ENCODE assay signal across 12 cellular contexts in the genomic region with DNA sequence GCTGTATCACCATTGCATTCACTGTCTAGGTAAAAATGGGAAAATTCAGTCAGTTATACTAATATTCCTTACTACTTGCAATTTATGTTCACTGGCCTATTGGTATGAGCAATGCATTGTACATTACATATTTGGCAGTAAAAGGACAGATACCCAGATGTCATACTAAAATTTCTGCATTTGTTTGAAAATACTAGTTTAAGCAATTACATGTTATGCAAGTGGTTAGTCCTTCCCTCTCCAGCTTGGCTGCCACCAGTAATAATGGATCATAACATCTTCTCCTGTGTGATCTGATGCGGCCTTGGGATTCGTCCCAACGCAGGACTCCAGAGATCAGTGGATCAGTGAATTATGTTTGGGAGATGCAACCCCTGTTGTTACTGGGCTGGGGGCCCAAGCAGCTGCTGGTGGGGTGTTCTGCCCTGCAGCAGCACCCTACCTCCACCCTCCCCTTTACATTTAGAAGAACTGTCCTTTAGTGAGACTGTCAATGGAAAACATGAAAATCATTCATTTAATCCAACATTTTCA. TPM values are rescaled to one million over a fixed set of nuclear protein-coding genes. Genes with fewer than 3 reads are reported as not detected.
DNase-seq lines count a peak whose midpoint lies in the region; ATAC-seq and TF ChIP-seq lines count a peak whose summit lies in the region.
"Had no signal": no experiment of that assay in that cellular context is flagged by ENCODE, and none has a peak within 500 bp of the region (broad histone marks: within the 10 kb centered on the region; RNA-seq: fewer than 3 reads in every experiment).

No MANE protein-coding gene starts in this region.

- H3K4me1 Mint-ChIP-seq in GM23338, result peaks cover 17% of the 10 kb centered on the region

- H3K36me3 Mint-ChIP-seq in GM23338 (ENCODE audit: low read depth), result no peaks in the 10 kb centered on the region

- H3K79me2 ChIP-seq in GM23338 (replicated peaks; ENCODE audit: insufficient read depth), result no peaks in the 10 kb centered on the region

- no peak overlapping the region for H3K27ac Mint-ChIP-seq in GM23338

- H3K9me3 ChIP-seq in prostate gland, result no peaks in the 10 kb centered on the region

- 85% methylated on average over 3 of the region's 3 CpGs for WGBS in prostate gland

- H3K4me1 ChIP-seq in prostate gland (replicated peaks) (peaks cover 10% of the 10 kb centered on the region), GM23338 (ENCODE audit: insufficient read depth) (peaks cover 4% of the 10 kb centered on the region; the same call in 1 of the 2 replicates)

- no peaks in the 10 kb centered on the region for H3K9me2 ChIP-seq in GM23338 (ENCODE audit: insufficient read depth)

- peaks cover 13% of the 10 kb centered on the region; the same call in 2 of the 3 replicates for H3K9me3 Mint-ChIP-seq in GM23338

- H3K36me3 ChIP-seq in prostate gland (no peaks in the 10 kb centered on the region), GM23338 (ENCODE audit: insufficient read depth) (no peaks in the 10 kb centered on the region)

- ATAC-seq in Right ventricle myocardium inferior (no peak), left ventricle myocardium superior (no peak), GM23338 (no peak)

- intact Hi-C loops in Right ventricle myocardium inferior (cut with DNase I) (loop anchor here (1.0 kb wide), 2 partner anchors 11 to 57 kb away; a partner anchor contains a TSS), cardiac septum (cut with DNase I) (loop anchor here (1.0 to 2.0 kb wide), 2 partner anchors 11 to 59 kb away; a partner anchor contains a TSS), left ventricle myocardium superior (cut with micrococcal nuclease) (no loop called here), prostate gland (cut with DNase I) (loop anchor here (5.0 kb wide), 1 partner anchor 75 kb away; no protein-coding TSS in a partner anchor)

- H3K27me3 ChIP-seq in prostate gland (replicated peaks; ENCODE audit: insufficient read depth), result no peaks in the 10 kb centered on the region
- H3K27me3 ChIP-seq in GM23338 (ENCODE audit: insufficient read depth), result peaks cover 8% of the 10 kb centered on the region; the same call in 1 of the 2 replicates

- H3K4me2 ChIP-seq in GM23338, result no peak overlapping the region

- H3F3A ChIP-seq in GM23338 (replicated peaks; ENCODE audit: low read depth), result no peaks in the 10 kb centered on the region

- no peak overlapping the region for H3K4me3 Mint-ChIP-seq in GM23338

- TF ChIP-seq CTCF in prostate gland (IDR thresholded peaks at IDR 0.05) (no peak), GM23338 (conservative IDR thresholded peaks at IDR 0.05; ENCODE audit: low read depth in 2 of 2) (no peak)

- peak overlapping the region; percentile 69 to 71 for H3K27ac ChIP-seq in prostate gland
- H3K27ac ChIP-seq in GM23338 (ENCODE audit: low read depth), result no peak overlapping the region

- H3K27me3 Mint-ChIP-seq in GM23338 (ENCODE audit: insufficient read depth, low read depth, poor library complexity), result peaks cover 15% of the 10 kb centered on the region

- DNase-seq in Right ventricle myocardium inferior (ENCODE audit: missing footprints) (peak; percentile 73), cardiac septum (ENCODE audit: low spot score) (no peak), left ventricle myocardium superior (peak; percentile 60), prostate gland (ENCODE audit: low spot score) (no peak), HuH-7.5 (ENCODE audit: low spot score) (no peak), RPMI8226 (no peak), KG1 (lab: John Stamatoyannopoulos, UW) (no peak), GM23338 (ENCODE audit: low spot score) (no peak)
- DNase-seq: 8988T; NCI-H1436 treated with DMSO at 0.1 percent for 48 hours; PC-3; stimulated activated naive CD4-positive, alpha-beta T cell treated with Interleukin-2 at 50 U/mL for 16 hours had no signal

- H2AFZ ChIP-seq in GM23338, result no peak overlapping the region

- H3K4me3 ChIP-seq in prostate gland (no peak overlapping the region), GM23338 (no peak overlapping the region)

- TF ChIP-seq POLR2A in prostate gland (IDR thresholded peaks at IDR 0.05), result no peak

- no peaks in the 10 kb centered on the region for H4K20me1 ChIP-seq in GM23338 (replicated peaks; ENCODE audit: insufficient read depth)

TF ChIP-seq in GM23338, 12 proteins besides CTCF, POLR2A, EP300 and RAD21 (continues in another document):
- TF ChIP-seq, protein P1, sequence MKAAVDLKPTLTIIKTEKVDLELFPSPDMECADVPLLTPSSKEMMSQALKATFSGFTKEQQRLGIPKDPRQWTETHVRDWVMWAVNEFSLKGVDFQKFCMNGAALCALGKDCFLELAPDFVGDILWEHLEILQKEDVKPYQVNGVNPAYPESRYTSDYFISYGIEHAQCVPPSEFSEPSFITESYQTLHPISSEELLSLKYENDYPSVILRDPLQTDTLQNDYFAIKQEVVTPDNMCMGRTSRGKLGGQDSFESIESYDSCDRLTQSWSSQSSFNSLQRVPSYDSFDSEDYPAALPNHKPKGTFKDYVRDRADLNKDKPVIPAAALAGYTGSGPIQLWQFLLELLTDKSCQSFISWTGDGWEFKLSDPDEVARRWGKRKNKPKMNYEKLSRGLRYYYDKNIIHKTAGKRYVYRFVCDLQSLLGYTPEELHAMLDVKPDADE (IDR thresholded peaks at IDR 0.05), result no peak
- no peak for TF ChIP-seq ZNF114 (CRISPR knock-in tag; IDR thresholded peaks at IDR 0.05)
- TF ChIP-seq EZH2phosphoT487 (IDR thresholded peaks at IDR 0.05; ENCODE audit: unreplicated experiment), result no peak
- TF ChIP-seq JUNB (IDR thresholded peaks at IDR 0.05; ENCODE audit: unreplicated experiment), result no peak
- TF ChIP-seq, protein P2, sequence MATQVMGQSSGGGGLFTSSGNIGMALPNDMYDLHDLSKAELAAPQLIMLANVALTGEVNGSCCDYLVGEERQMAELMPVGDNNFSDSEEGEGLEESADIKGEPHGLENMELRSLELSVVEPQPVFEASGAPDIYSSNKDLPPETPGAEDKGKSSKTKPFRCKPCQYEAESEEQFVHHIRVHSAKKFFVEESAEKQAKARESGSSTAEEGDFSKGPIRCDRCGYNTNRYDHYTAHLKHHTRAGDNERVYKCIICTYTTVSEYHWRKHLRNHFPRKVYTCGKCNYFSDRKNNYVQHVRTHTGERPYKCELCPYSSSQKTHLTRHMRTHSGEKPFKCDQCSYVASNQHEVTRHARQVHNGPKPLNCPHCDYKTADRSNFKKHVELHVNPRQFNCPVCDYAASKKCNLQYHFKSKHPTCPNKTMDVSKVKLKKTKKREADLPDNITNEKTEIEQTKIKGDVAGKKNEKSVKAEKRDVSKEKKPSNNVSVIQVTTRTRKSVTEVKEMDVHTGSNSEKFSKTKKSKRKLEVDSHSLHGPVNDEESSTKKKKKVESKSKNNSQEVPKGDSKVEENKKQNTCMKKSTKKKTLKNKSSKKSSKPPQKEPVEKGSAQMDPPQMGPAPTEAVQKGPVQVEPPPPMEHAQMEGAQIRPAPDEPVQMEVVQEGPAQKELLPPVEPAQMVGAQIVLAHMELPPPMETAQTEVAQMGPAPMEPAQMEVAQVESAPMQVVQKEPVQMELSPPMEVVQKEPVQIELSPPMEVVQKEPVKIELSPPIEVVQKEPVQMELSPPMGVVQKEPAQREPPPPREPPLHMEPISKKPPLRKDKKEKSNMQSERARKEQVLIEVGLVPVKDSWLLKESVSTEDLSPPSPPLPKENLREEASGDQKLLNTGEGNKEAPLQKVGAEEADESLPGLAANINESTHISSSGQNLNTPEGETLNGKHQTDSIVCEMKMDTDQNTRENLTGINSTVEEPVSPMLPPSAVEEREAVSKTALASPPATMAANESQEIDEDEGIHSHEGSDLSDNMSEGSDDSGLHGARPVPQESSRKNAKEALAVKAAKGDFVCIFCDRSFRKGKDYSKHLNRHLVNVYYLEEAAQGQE (IDR thresholded peaks at IDR 0.05; ENCODE audit: unreplicated experiment), result no peak
- TF ChIP-seq STAT1 (IDR thresholded peaks at IDR 0.05; ENCODE audit: unreplicated experiment), result no peak
- TF ChIP-seq NANOG (IDR thresholded peaks at IDR 0.05; ENCODE audit: borderline replicate concordance), result no peak
- no peak for TF ChIP-seq POLR2AphosphoS5 (IDR thresholded peaks at IDR 0.05; ENCODE audit: low read depth)
- no peak for TF ChIP-seq ZNF331 (CRISPR knock-in tag; IDR thresholded peaks at IDR 0.05; ENCODE audit: low read depth)
- no peak for TF ChIP-seq EZH2 (IDR thresholded peaks at IDR 0.05; ENCODE audit: low read depth, unreplicated experiment)

RNA-seq across cellular contexts. Expression of a gene that starts 11.2 kb away (rescaled TPM):
- total RNA-seq in Right ventricle myocardium inferior (431 TPM), cardiac septum (49.0 TPM), left ventricle myocardium superior (289 TPM), prostate gland (10 to 100 TPM; 61.3 to 65.5 TPM)
- total RNA-seq in GM23338 (2014; rRNA removed; shearing (Covaris generic)), result 0.12 TPM in 1 of 2 replicates, not detected in the other
- polyA plus RNA-seq in GM23338 (2016; fragmentation: Nextera tagmentation; extraction: Ambion mirVana), result 0.07 and 0.32 TPM in 2 replicates

Comparison
In these comparisons a context has a peak if more than half of its experiments do, and no peak if none do; other contexts are left out.
1. DNase-seq: peak in Right ventricle myocardium inferior (single experiment) and left ventricle myocardium superior (single experiment); none in cardiac septum (single experiment), prostate gland (single experiment), HuH-7.5 (single experiment), RPMI8226 (single experiment), KG1 (single experiment) and GM23338 (single experiment).
2. RNA of a gene that starts 11.2 kb away (total RNA-seq): 431 TPM in Right ventricle myocardium inferior (single experiment), 289 TPM in left ventricle myocardium superior (single experiment), 61.3 to 65.5 TPM in prostate gland and 49.0 TPM in cardiac septum (single experiment); 0.12 TPM in GM23338; every median in the first group is over 10 times any median in the second.